Comparison of ENCODE assay signal across 8 cellular contexts in genomic region chr17:62423647-62424461, GRCh38. TPM values are rescaled to one million over a fixed set of nuclear protein-coding genes. Genes with fewer than 3 reads are reported as not detected.
DNase-seq lines count a peak whose midpoint lies in the region; ATAC-seq, FAIRE-seq and TF ChIP-seq lines count a peak whose summit lies in the region.
"Not testable (repeated sequence)": the region's sequence is repeated elsewhere in the genome, so short reads cannot be mapped to it uniquely, and the experiment has no call there.

TSS of gene METTL2A (plus strand) at chr17:62423897. CDS start at chr17:62423903, 6 bp downstream.

- not testable (repeated sequence) for H3K27me3 Mint-ChIP-seq in activated naive CD8-positive, alpha-beta T cell treated with anti-CD3 and anti-CD28 coated beads, Interleukin-2, amount 10 ng/mL, durations not matched to agents 7 days and 5 days

- peak within 1 kb of the TSS; percentile 91 for H3K4me2 ChIP-seq in SU-DHL-6 (ENCODE audit: low read depth, low read length, poor library complexity, severe bottlenecking)

- WGBS in transverse colon (ENCODE audit: low coverage in 1 of 2), 2 donors: 0% methylated on average over 30 of the region's 58 CpGs; no CpG with 5 or more reads in 1 of the 2 donors

- peak; percentile 96 for ATAC-seq in HG02798 (IDR thresholded peaks at IDR 0.05; ENCODE audit: poor library complexity, unreplicated experiment)
- ATAC-seq in activated naive CD8-positive, alpha-beta T cell treated with anti-CD3 and anti-CD28 coated beads, Interleukin-2, amount 10 ng/mL, durations not matched to agents 7 days and 5 days (ENCODE audit: low read depth): peak; percentile 90

- peaks cover 27% of the 10 kb centered on the region for H3K79me2 ChIP-seq in SU-DHL-6 (ENCODE audit: insufficient read depth, low read length)

- not testable (repeated sequence) for H3K36me3 ChIP-seq in SU-DHL-6 (ENCODE audit: low read length); transverse colon

- not testable (repeated sequence) for H3K9me3 ChIP-seq in SU-DHL-6 (ENCODE audit: insufficient read depth, low read length); transverse colon

- H3K27ac ChIP-seq in SU-DHL-6 (ENCODE audit: low read depth, low read length): peak within 1 kb of the TSS; percentile 60
- peak within 1 kb of the TSS; percentile 80 to 89 (median 84) for H3K27ac ChIP-seq in transverse colon

- peak within 1 kb of the TSS; percentile 94 for H2AFZ ChIP-seq in SU-DHL-6 (ENCODE audit: low read depth, low read length, severe bottlenecking)

- TF ChIP-seq EP300 in transverse colon (IDR thresholded peaks at IDR 0.05; ENCODE audit: low read depth): not testable (repeated sequence)

- not testable (repeated sequence) for H4K20me1 ChIP-seq in SU-DHL-6 (ENCODE audit: low read depth, low read length)

- peak; percentile 33 for TF ChIP-seq CTCF in SU-DHL-6 (IDR thresholded peaks at IDR 0.05; ENCODE audit: insufficient read depth, low read length, poor library complexity, severe bottlenecking)
- peak; percentile 28 to 60 (median 43) for TF ChIP-seq CTCF in transverse colon (IDR thresholded peaks at IDR 0.05)

- H3K27me3 ChIP-seq in SU-DHL-6 (ENCODE audit: low read length); transverse colon: not testable (repeated sequence)

- peak; percentile 89 for FAIRE-seq in GM12891 (lab: Jason Lieb, UNC)

- peak within 1 kb of the TSS; percentile 94 for H3K27ac Mint-ChIP-seq in activated naive CD8-positive, alpha-beta T cell treated with anti-CD3 and anti-CD28 coated beads, Interleukin-2, amount 10 ng/mL, durations not matched to agents 7 days and 5 days

- intact Hi-C loops in cardiac septum (cut with DNase I); transverse colon (cut with DNase I; ENCODE audit: low total_unique reads): not testable (repeated sequence)

- POLR2A ChIA-PET in activated naive CD8-positive, alpha-beta T cell treated with anti-CD3 and anti-CD28 coated beads, Interleukin-2, amount 10 ng/mL, durations not matched to agents 7 days and 5 days (lab: Charles Lee): not testable (repeated sequence)

- H3K4me3 Mint-ChIP-seq in activated naive CD8-positive, alpha-beta T cell treated with anti-CD3 and anti-CD28 coated beads, Interleukin-2, amount 10 ng/mL, durations not matched to agents 7 days and 5 days: peak within 1 kb of the TSS; percentile 99

- not testable (repeated sequence) for H3K9me2 ChIP-seq in SU-DHL-6 (replicated peaks; ENCODE audit: insufficient read depth, low read length)

- peak within 1 kb of the TSS; percentile 78 for H3K9ac ChIP-seq in SU-DHL-6 (ENCODE audit: low read length)

- H3K4me1 Mint-ChIP-seq in activated naive CD8-positive, alpha-beta T cell treated with anti-CD3 and anti-CD28 coated beads, Interleukin-2, amount 10 ng/mL, durations not matched to agents 7 days and 5 days: peaks cover 13% of the 10 kb centered on the region

- peak within 1 kb of the TSS; percentile 83 for H3K4me3 ChIP-seq in SU-DHL-6 (ENCODE audit: insufficient read depth, low read length, poor library complexity, severe bottlenecking)
- peak within 1 kb of the TSS; percentile 56 to 92 (median 65) for H3K4me3 ChIP-seq in transverse colon

- not testable (repeated sequence) for H3K9me3 Mint-ChIP-seq in activated naive CD8-positive, alpha-beta T cell treated with anti-CD3 and anti-CD28 coated beads, Interleukin-2, amount 10 ng/mL, durations not matched to agents 7 days and 5 days

- in situ Hi-C loops in transverse colon (cut with MboI; ENCODE audit: low pct_ligation_motif_present in 1 of 4, low pct_unique_long_range_greater_than_20kb in 1 of 4, low sequenced_read_pairs in 3 of 4): not testable (repeated sequence)

- DNase-seq in GM12891 (ENCODE audit: insufficient read length, low spot score) (peak; percentile 43), NCI-H1417 (lab: John Stamatoyannopoulos, UW) (peak; percentile 87 to 95 (median 88)), cardiac septum (ENCODE audit: low spot score) (peak; percentile 91), pons (ENCODE audit: low spot score) (peak; percentile 57), transverse colon (peak; percentile 92)
- peak; percentile 81 for DNase-seq in activated naive CD8-positive, alpha-beta T cell treated with anti-CD3 and anti-CD28 coated beads, Interleukin-2, amount 10 ng/mL, durations not matched to agents 7 days and 5 days

- not testable (repeated sequence) for TF ChIP-seq POLR2A in GM12891 (IDR thresholded peaks at IDR 0.05; ENCODE audit: low read depth, low read length)
- peak; percentile 71 for TF ChIP-seq POLR2A in transverse colon (IDR thresholded peaks at IDR 0.05)

- H3K4me1 ChIP-seq in transverse colon: peaks cover 0 to 24% (median 10%) of the 10 kb centered on the region in 4 donors

- H3F3A ChIP-seq in SU-DHL-6 (ENCODE audit: insufficient read depth): not testable (repeated sequence)

- H3K36me3 Mint-ChIP-seq in activated naive CD8-positive, alpha-beta T cell treated with anti-CD3 and anti-CD28 coated beads, Interleukin-2, amount 10 ng/mL, durations not matched to agents 7 days and 5 days: not testable (repeated sequence)

TF ChIP-seq in GM12891, 5 proteins besides CTCF, POLR2A, EP300 and RAD21:
- peak; percentile 74 for TF ChIP-seq TAF1 (IDR thresholded peaks at IDR 0.05; ENCODE audit: low read depth, low read length)
- TF ChIP-seq POLR2AphosphoS5 (IDR thresholded peaks at IDR 0.05; ENCODE audit: low read depth, low read length): peak; percentile 73

RNA-seq across cellular contexts. Expression of gene METTL2A, which starts in this region (rescaled TPM):
- polyA plus RNA-seq in GM12891 (2012; ENCODE audit: low read depth, missing spikeins): 11.7 TPM
- 10 to 100 TPM; 17.7 to 17.8 TPM for total RNA-seq in activated naive CD8-positive, alpha-beta T cell treated with anti-CD3 and anti-CD28 coated beads, Interleukin-2, amount 10 ng/mL, durations not matched to agents 7 days and 5 days
- total RNA-seq in cardiac septum: 17.1 TPM
- 10 to 100 TPM in 2 of 4 donors, 1 to 10 TPM in 2; 1.5 to 18.9 (median 9.8) TPM for total RNA-seq in transverse colon

Comparison
In these comparisons a context has a peak if more than half of its experiments do, and no peak if none do; other contexts are left out.
1. Peak in every context shown above with its lines: DNase-seq, ATAC-seq, H3K4me3 ChIP-seq and H3K27ac ChIP-seq.